Comparison of ENCODE assay signal across 8 cellular contexts in the genomic region with DNA sequence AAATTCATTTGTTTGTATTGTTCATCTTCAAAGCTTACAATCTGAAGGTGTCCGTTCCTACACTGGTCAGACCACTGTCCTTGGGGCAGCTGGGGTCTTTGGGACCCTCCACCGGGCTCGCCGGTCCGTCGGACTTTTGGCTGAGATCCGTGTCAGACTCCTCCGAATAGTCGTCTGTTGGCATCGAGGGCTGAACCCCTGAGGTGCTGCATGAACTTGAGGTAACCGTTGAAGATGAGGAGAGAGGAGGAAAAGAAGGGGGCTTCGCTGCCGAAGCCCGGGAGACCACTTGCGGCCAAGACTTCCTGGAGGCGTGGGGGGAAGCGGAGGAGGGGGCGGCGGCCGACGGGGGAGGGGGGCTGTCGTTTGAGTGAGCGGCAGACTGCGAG.
DNase-seq lines count a peak whose midpoint lies in the region; TF ChIP-seq lines count a peak whose summit lies in the region.

No MANE protein-coding gene starts in this region.

- no peak overlapping the region for H2AFZ ChIP-seq in neural cell (ENCODE audit: low read depth, low read length)

- H3K9me3 ChIP-seq in BLaER1 treated with 17β-estradiol and CSF1 and Interleukin-3, amounts not matched to agents 10 nM and 100 nM (replicated peaks in 1 of 11): peaks cover 0 to 23% (median 18%) of the 10 kb centered on the region in 11 experiments; a peak in 16 of 22 replicates
- H3K9me3 ChIP-seq in HUES6 (ENCODE audit: control insufficient read depth, insufficient read depth, low read depth, low read length): no peaks in the 10 kb centered on the region
- H3K9me3 ChIP-seq in neural cell (ENCODE audit: low read length): no peaks in the 10 kb centered on the region

- peak overlapping the region; percentile 59 to 79 (median 71) for H3K4me3 ChIP-seq in BLaER1 treated with 17β-estradiol and CSF1 and Interleukin-3, amounts not matched to agents 10 nM and 100 nM
- peak overlapping the region; percentile 72 for H3K4me3 ChIP-seq in HUES6 (ENCODE audit: low read depth, low read length)
- H3K4me3 ChIP-seq in dorsolateral prefrontal cortex: peak overlapping the region; percentile 35 to 76 (median 63)
- peak overlapping the region; percentile 59 for H3K4me3 ChIP-seq in neural cell (ENCODE audit: low read length)

- TF ChIP-seq CTCF in dorsolateral prefrontal cortex (IDR thresholded peaks at IDR 0.05 in 54 of 56, conservative IDR thresholded peaks at IDR 0.05 in 2 of 56; ENCODE audit: low read depth in 1 of 56, partially characterized antibody in 56 of 56) (no peak), neural cell (IDR thresholded peaks at IDR 0.05; ENCODE audit: poor library complexity, severe bottlenecking) (no peak)

- H3K27me3 ChIP-seq in BLaER1 treated with 17β-estradiol and CSF1 and Interleukin-3, amounts not matched to agents 10 nM and 100 nM: no peaks in the 10 kb centered on the region
- H3K27me3 ChIP-seq in HUES6 (ENCODE audit: control insufficient read depth, insufficient read depth, low read length): peaks cover 8% of the 10 kb centered on the region; the same call in 1 of the 2 replicates
- H3K27me3 ChIP-seq in dorsolateral prefrontal cortex: no peaks in the 10 kb centered on the region
- H3K27me3 ChIP-seq in neural cell (ENCODE audit: insufficient read depth, low read depth, low read length): no peaks in the 10 kb centered on the region

- H3K9ac ChIP-seq in BLaER1 treated with 17β-estradiol and CSF1 and Interleukin-3, amounts not matched to agents 10 nM and 100 nM: peak overlapping the region; percentile 71 to 83 (median 81); a peak in 21 of 22 replicates
- peak overlapping the region; percentile 61 for H3K9ac ChIP-seq in HUES6 (ENCODE audit: low read length)
- H3K9ac ChIP-seq in neural cell (ENCODE audit: low read length): peak overlapping the region; percentile 74

- H4K20me1 ChIP-seq in BLaER1 treated with 17β-estradiol and CSF1 and Interleukin-3, amounts not matched to agents 10 nM and 100 nM: peaks cover 0 to 14% (median 0%) of the 10 kb centered on the region in 11 experiments; a peak in 2 of 22 replicates
- no peaks in the 10 kb centered on the region for H4K20me1 ChIP-seq in neural cell (ENCODE audit: insufficient read depth)

- peaks cover 24 to 53% (median 40%) of the 10 kb centered on the region in 10 experiments for H3K4me1 ChIP-seq in BLaER1 treated with 17β-estradiol and CSF1 and Interleukin-3, amounts not matched to agents 10 nM and 100 nM
- H3K4me1 ChIP-seq in HUES6 (ENCODE audit: control insufficient read depth, insufficient read depth, low read length): peaks cover 19% of the 10 kb centered on the region

- peak overlapping the region; percentile 85 to 99 (median 95) for H3K4me2 ChIP-seq in BLaER1 treated with 17β-estradiol and CSF1 and Interleukin-3, amounts not matched to agents 10 nM and 100 nM
- peak overlapping the region; percentile 38 for H3K4me2 ChIP-seq in neural cell (ENCODE audit: low read length)

- no peaks in the 10 kb centered on the region for H3K9me2 ChIP-seq in neural cell (ENCODE audit: insufficient read depth, low read length)

- no peak for TF ChIP-seq RAD21 in neural cell (conservative IDR thresholded peaks at IDR 0.05)

- TF ChIP-seq EP300 in neural cell (conservative IDR thresholded peaks at IDR 0.05; ENCODE audit: poor library complexity, severe bottlenecking): no peak

- H3F3A ChIP-seq in neural cell (ENCODE audit: insufficient read depth, low read length, poor library complexity, severe bottlenecking): peaks cover 10% of the 10 kb centered on the region

- peak overlapping the region; percentile 62 to 92 (median 74) for H3K27ac ChIP-seq in BLaER1 treated with 17β-estradiol and CSF1 and Interleukin-3, amounts not matched to agents 10 nM and 100 nM
- H3K27ac ChIP-seq in HUES6 (ENCODE audit: low read depth, low read length) (no peak overlapping the region), dorsolateral prefrontal cortex (peak overlapping the region in 42 of 59 donors; percentile 7 to 84 (median 60)), neural cell (ENCODE audit: low read length) (peak overlapping the region; percentile 93)

- peaks cover 0 to 38% (median 8%) of the 10 kb centered on the region in 11 experiments; a peak in 8 of 22 replicates for H3K36me3 ChIP-seq in BLaER1 treated with 17β-estradiol and CSF1 and Interleukin-3, amounts not matched to agents 10 nM and 100 nM
- no peaks in the 10 kb centered on the region for H3K36me3 ChIP-seq in HUES6 (ENCODE audit: control insufficient read depth, insufficient read depth, low read length)
- peaks cover 39% of the 10 kb centered on the region for H3K36me3 ChIP-seq in neural cell (ENCODE audit: insufficient read depth, low read length)

- no peak for DNase-seq in dorsolateral prefrontal cortex
- no peak for DNase-seq in NOMO-1 treated with dmso at 0.1 percent for 144 hours (lab: John Stamatoyannopoulos, UW; ENCODE audit: unreplicated experiment)
- DNase-seq in NCI-H774 (lab: John Stamatoyannopoulos, UW): no peak
- no peak for DNase-seq in HUDEP-2 (lab: John Stamatoyannopoulos, UW; ENCODE audit: unreplicated experiment in 76 of 76)
- DNase-seq in activated effector memory CD4-positive, alpha-beta T cell treated with anti-CD3 and anti-CD28 coated beads, Interleukin-2, amount 50 U/mL, for 16 hours: no peak

- intact Hi-C loops in dorsolateral prefrontal cortex (cut with DNase I): loop anchor here in 1 of 2 donors (10.0 kb wide), 1 partner anchor 362 kb away; no protein-coding TSS in a partner anchor

- H3K79me2 ChIP-seq in neural cell (replicated peaks; ENCODE audit: insufficient read depth, low read length): peaks cover 93% of the 10 kb centered on the region

TF ChIP-seq in neural cell, 6 proteins besides CTCF, POLR2A, EP300 and RAD21:
- no peak for TF ChIP-seq MXI1 (conservative IDR thresholded peaks at IDR 0.05; ENCODE audit: poor library complexity, severe bottlenecking)
- TF ChIP-seq EZH2 (IDR thresholded peaks at IDR 0.05; ENCODE audit: borderline replicate concordance, insufficient read depth, low read length, poor library complexity, severe bottlenecking): no peak
- no peak for TF ChIP-seq REST (IDR thresholded peaks at IDR 0.05; ENCODE audit: borderline replicate concordance)
- no peak for TF ChIP-seq POLR2AphosphoS5 (IDR thresholded peaks at IDR 0.05)
- no peak for TF ChIP-seq SMC3 (conservative IDR thresholded peaks at IDR 0.05; ENCODE audit: poor library complexity)
- no peak for TF ChIP-seq TAF1 (IDR thresholded peaks at IDR 0.05; ENCODE audit: low read depth)
